Comparison of ENCODE assay signal across 1 cellular context in genomic region chr5:78716221-78716620, GRCh38.
TF ChIP-seq lines count a peak whose summit lies in the region.

No MANE protein-coding gene starts in this region.

TF ChIP-seq in SK-N-SH, 30 proteins besides CTCF, POLR2A, EP300 and RAD21 (continued from another document):
- TF ChIP-seq PBX3 (IDR thresholded peaks at IDR 0.05): no peak
- TF ChIP-seq RXRA (IDR thresholded peaks at IDR 0.05; ENCODE audit: borderline replicate concordance, low read depth): no peak
- no peak for TF ChIP-seq REST (IDR thresholded peaks at IDR 0.05; ENCODE audit: low read depth, low read length)
- TF ChIP-seq CHD2 (IDR thresholded peaks at IDR 0.05; ENCODE audit: low read length, partially characterized antibody): no peak
- TF ChIP-seq IRF3 (IDR thresholded peaks at IDR 0.05; ENCODE audit: low read depth, low read length): no peak
- TF ChIP-seq USF2 (IDR thresholded peaks at IDR 0.05; ENCODE audit: borderline replicate concordance, low read depth, low read length): no peak
- no peak for TF ChIP-seq SIN3A (IDR thresholded peaks at IDR 0.05; ENCODE audit: borderline replicate concordance, low read depth, low read length)
- TF ChIP-seq NFIC (IDR thresholded peaks at IDR 0.05; ENCODE audit: borderline replicate concordance): no peak
- no peak for TF ChIP-seq NRF1 (IDR thresholded peaks at IDR 0.05; ENCODE audit: low read depth, low read length)
